8 cellular contexts compared by ENCODE assay signal in genomic region chr13:33541962-33542308, GRCh38.
DNase-seq lines count a peak whose midpoint lies in the region; ATAC-seq and TF ChIP-seq lines count a peak whose summit lies in the region.

No MANE protein-coding gene starts in this region.

- CTCF ChIA-PET in activated CD4-positive, alpha-beta T cell treated with anti-CD3 and anti-CD28 coated beads, Interleukin-2, amount 10 ng/mL, durations not matched to agents 7 days and 5 days (lab: Charles Lee), result interaction anchor here (1.0 kb wide), 1 partner anchor 179 kb away, joined by 3 read pairs; no protein-coding TSS in a partner anchor

- peak overlapping the region; percentile 97 for H3K27ac Mint-ChIP-seq in activated CD4-positive, alpha-beta T cell treated with anti-CD3 and anti-CD28 coated beads, Interleukin-2, amount 10 ng/mL, durations not matched to agents 7 days and 5 days

- H3K36me3 ChIP-seq in adipocyte (ENCODE audit: control insufficient read depth, insufficient read depth, low read length, severe bottlenecking) (no peaks in the 10 kb centered on the region), thoracic aorta (no peaks in the 10 kb centered on the region)

- H3K9me3 ChIP-seq in adipocyte (ENCODE audit: control insufficient read depth, low read length) (no peaks in the 10 kb centered on the region), thoracic aorta (no peaks in the 10 kb centered on the region)

- H3K27ac ChIP-seq in layer of hippocampus (ENCODE audit: low read depth, low read length) (peak overlapping the region; percentile 99), thoracic aorta (peak overlapping the region; percentile 97 to 99)

- peaks cover 34% of the 10 kb centered on the region for H3K4me1 Mint-ChIP-seq in activated CD4-positive, alpha-beta T cell treated with anti-CD3 and anti-CD28 coated beads, Interleukin-2, amount 10 ng/mL, durations not matched to agents 7 days and 5 days

- peak overlapping the region; percentile 77 for H3K4me3 Mint-ChIP-seq in activated CD4-positive, alpha-beta T cell treated with anti-CD3 and anti-CD28 coated beads, Interleukin-2, amount 10 ng/mL, durations not matched to agents 7 days and 5 days

- POLR2A ChIA-PET in activated CD4-positive, alpha-beta T cell treated with anti-CD3 and anti-CD28 coated beads, Interleukin-2, amount 10 ng/mL, durations not matched to agents 7 days and 5 days (lab: Charles Lee), result no interaction called here

- H3K4me3 ChIP-seq in adipocyte (ENCODE audit: low read length) (peak overlapping the region; percentile 90), thoracic aorta (peak overlapping the region; percentile 82)

- peaks cover 29% of the 10 kb centered on the region for H3K4me1 ChIP-seq in adipocyte (ENCODE audit: control insufficient read depth, insufficient read depth, low read length)
- H3K4me1 ChIP-seq in thoracic aorta (ENCODE audit: control insufficient read depth in 1 of 2, low read depth in 2 of 2), result peaks cover 24 to 47% of the 10 kb centered on the region in 2 donors

- no peak for ATAC-seq in thoracic aorta (ENCODE audit: insufficient number of reproducible peaks, low FRiP score, low read depth)

- H3K27me3 Mint-ChIP-seq in activated CD4-positive, alpha-beta T cell treated with anti-CD3 and anti-CD28 coated beads, Interleukin-2, amount 10 ng/mL, durations not matched to agents 7 days and 5 days, result no peaks in the 10 kb centered on the region

- H3K9me3 Mint-ChIP-seq in activated CD4-positive, alpha-beta T cell treated with anti-CD3 and anti-CD28 coated beads, Interleukin-2, amount 10 ng/mL, durations not matched to agents 7 days and 5 days, result peaks cover 6% of the 10 kb centered on the region

- DNase-seq in activated CD4-positive, alpha-beta T cell treated with anti-CD3 and anti-CD28 coated beads, Interleukin-2, amount 10 ng/mL, durations not matched to agents 7 days and 5 days, result no peak
- no peak for DNase-seq in activated CD4-positive, alpha-beta T cell treated with anti-CD3 and anti-CD28 coated beads for 48 hours
- DNase-seq in adipocyte (ENCODE audit: low read depth) (no peak), thoracic aorta (ENCODE audit: low spot score) (no peak), inferior parietal cortex (ENCODE audit: extremely low spot score) (no peak), cerebellar cortex (ENCODE audit: low spot score) (no peak), cerebellar nuclear complex (lab: John Stamatoyannopoulos, UW) (no peak)

- H3K9ac ChIP-seq in adipocyte (ENCODE audit: low read length), result peak overlapping the region; percentile 97

- no peaks in the 10 kb centered on the region for H3K27me3 ChIP-seq in adipocyte (replicated peaks; ENCODE audit: control insufficient read depth, insufficient read depth, low read length)
- no peaks in the 10 kb centered on the region for H3K27me3 ChIP-seq in layer of hippocampus (ENCODE audit: control insufficient read depth, insufficient read depth, low read length)
- no peaks in the 10 kb centered on the region for H3K27me3 ChIP-seq in thoracic aorta (replicated peaks; ENCODE audit: insufficient read depth)

- TF ChIP-seq CTCF in thoracic aorta (IDR thresholded peaks at IDR 0.05), result no peak

- H3K36me3 Mint-ChIP-seq in activated CD4-positive, alpha-beta T cell treated with anti-CD3 and anti-CD28 coated beads, Interleukin-2, amount 10 ng/mL, durations not matched to agents 7 days and 5 days (ENCODE audit: low read depth), result peaks cover 5% of the 10 kb centered on the region
